Comparison of ENCODE assay signal across 21 cellular contexts in genomic region chr12:9036227-9036626, GRCh38.
"Had no signal": no experiment of that assay in that cellular context is flagged by ENCODE, and none has a peak within 500 bp of the region (broad histone marks: within the 10 kb centered on the region; RNA-seq: fewer than 3 reads in every experiment).

No MANE protein-coding gene starts in this region.

- DNase-seq: IMR-90, Karpas-422, KG1, MG63, NCI-H1092 treated with DMSO at 0.1 percent for 48 hours, NCI-H1436, NCI-H187, NCI-H2029, NCI-H2081 treated with DMSO at 0.1 percent for 48 hours, NCI-H2171, NCI-H226, NCI-H446, NCI-H510A, NCI-H524 treated with DMSO at 0.1 percent for 48 hours, NCI-H69, NCI-H774, Right ventricle myocardium superior, RPMI8226, SK-N-SH, SW 1271 had no signal

- H3K9me3 ChIP-seq: MG63, SK-N-SH had no signal

- H3K36me3 ChIP-seq: MG63 had no signal

- ATAC-seq: HepG2 had no signal

- H3K4me3 ChIP-seq: MG63 had no signal
